8 cellular contexts compared by ENCODE assay signal in genomic region chr7:1602386-1602785, GRCh38. TPM values are rescaled to one million over a fixed set of nuclear protein-coding genes. Genes with fewer than 3 reads are reported as not detected.
"Had no signal": no experiment of that assay in that cellular context is flagged by ENCODE, and none has a peak within 500 bp of the region (broad histone marks: within the 10 kb centered on the region; RNA-seq: fewer than 3 reads in every experiment).

No MANE protein-coding gene starts in this region.

- DNase-seq: GM23248, GOT3, H9, HCEC 1CT, IMR-90 had no signal

- H3K4me3 ChIP-seq: GM23248, K562 had no signal

- FAIRE-seq: H54, HTR-8/SVneo, K562 had no signal

- H2AFZ ChIP-seq: GM23248 had no signal

- H3K9me3 Mint-ChIP-seq: H9 had no signal

- H3K4me3 Mint-ChIP-seq: H9 had no signal

- H3K9ac ChIP-seq: GM23248 had no signal

- H3K27ac ChIP-seq: GM23248 had no signal

RNA-seq across cellular contexts. Expression of gene TMEM184A, which starts 46.4 kb away (rescaled TPM):
- total RNA-seq: GM23248 had no signal
- polyA plus RNA-seq: GM23248 had no signal
